In the genomic region with DNA sequence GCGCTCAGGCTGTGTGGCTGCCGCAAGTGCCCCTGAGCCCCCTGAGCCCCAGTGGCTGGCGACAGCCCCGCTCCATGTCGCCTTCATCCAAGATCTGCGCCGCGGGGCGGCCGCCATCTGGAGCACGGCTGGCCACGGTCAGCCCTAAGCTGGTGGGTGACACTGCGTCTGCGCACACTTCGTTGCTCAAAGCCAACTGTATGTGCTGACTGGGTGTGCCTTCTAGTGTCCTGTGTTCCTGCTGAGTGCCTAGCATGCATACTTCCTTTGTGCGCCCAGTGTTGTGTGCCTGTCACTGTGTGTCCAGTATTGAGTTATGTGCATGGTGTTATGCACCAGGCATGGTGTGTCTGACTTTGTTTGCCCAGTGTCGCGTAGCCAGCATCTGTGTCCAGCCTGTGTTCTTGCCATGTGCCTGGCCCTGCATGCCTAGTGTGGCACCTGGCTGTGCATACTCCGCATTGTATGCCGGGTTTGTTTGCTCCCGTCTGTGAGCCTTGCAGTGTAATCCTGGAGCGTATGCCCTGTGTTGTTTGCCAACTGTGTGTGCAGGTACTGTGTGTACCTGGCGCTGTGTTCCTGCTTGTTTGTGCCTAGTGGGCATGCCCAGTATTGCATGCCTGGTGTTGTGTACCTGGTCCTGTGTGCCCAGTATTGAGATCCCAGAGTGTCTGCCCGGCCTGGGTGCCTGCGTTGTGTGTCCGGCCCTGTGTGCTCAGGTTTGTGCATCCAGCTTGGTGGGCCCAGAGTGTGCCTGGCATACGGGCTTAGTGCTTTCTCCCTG, we compare ENCODE assay signal across 8 cellular contexts. TPM values are rescaled to one million over a fixed set of nuclear protein-coding genes. Genes with fewer than 3 reads are reported as not detected.
DNase-seq lines count a peak whose midpoint lies in the region; ATAC-seq and TF ChIP-seq lines count a peak whose summit lies in the region.

No MANE protein-coding gene starts in this region.

- DNase-seq in DMS114 treated with DMSO at 0.1 percent for 48 hours (lab: John Stamatoyannopoulos, UW; ENCODE audit: unreplicated experiment) (peak; percentile 41), NCI-H1105 (lab: John Stamatoyannopoulos, UW) (peak; percentile 16), brain microvascular endothelial cell (no peak), natural killer cell (no peak), iPS-NIHi11 (ENCODE audit: low spot score) (no peak)
- DNase-seq in activated CD8-positive, alpha-beta memory T cell treated with anti-CD3 and anti-CD28 coated beads for 24 hours, result no peak

- ATAC-seq in natural killer cell (peak in 1 of 3 donors; percentile 6), GM21717 (IDR thresholded peaks at IDR 0.05; ENCODE audit: unreplicated experiment) (no peak), GM21381 (IDR thresholded peaks at IDR 0.05; ENCODE audit: unreplicated experiment) (no peak)

- in situ Hi-C loops in brain microvascular endothelial cell (cut with HindIII; ENCODE audit: low pct_ligation_motif_present, low sequenced_read_pairs), result no loop called here

- no peaks in the 10 kb centered on the region for H3K9me3 Mint-ChIP-seq in natural killer cell

- peaks cover 24 to 36% of the 10 kb centered on the region in 2 donors for H3K27me3 Mint-ChIP-seq in natural killer cell (ENCODE audit: low read depth in 2 of 2)

- TF ChIP-seq CTCF in brain microvascular endothelial cell (IDR thresholded peaks at IDR 0.05; ENCODE audit: low read depth, low read length, missing control alignments), result peak; percentile 32
- no peak for TF ChIP-seq CTCF in natural killer cell (IDR thresholded peaks at IDR 0.05)

- peaks cover 10 to 11% of the 10 kb centered on the region in 2 donors for H3K4me1 Mint-ChIP-seq in natural killer cell

- no peaks in the 10 kb centered on the region for H3K27me3 ChIP-seq in brain microvascular endothelial cell (replicated peaks)

- H3K27ac ChIP-seq in brain microvascular endothelial cell, result no peak overlapping the region

- intact Hi-C loops in natural killer cell (cut with micrococcal nuclease), result no loop called here

- peak overlapping the region; percentile 22 for H3K4me3 ChIP-seq in brain microvascular endothelial cell (ENCODE audit: low read depth, low read length)

- H3K27ac Mint-ChIP-seq in natural killer cell, result no peak overlapping the region

- no peaks in the 10 kb centered on the region for H3K36me3 Mint-ChIP-seq in natural killer cell

- peak overlapping the region; percentile 22 for H3K4me3 Mint-ChIP-seq in natural killer cell

- no peaks in the 10 kb centered on the region for H3K36me3 ChIP-seq in brain microvascular endothelial cell (replicated peaks)

RNA-seq across cellular contexts. Expression of gene CHRNA7, which starts 54.7 kb away (rescaled TPM):
- 1 to 10 TPM; 3.1 to 5.4 (median 3.7) TPM for total RNA-seq in natural killer cell

Comparison
In these comparisons a context has a peak if more than half of its experiments do, and no peak if none do; other contexts are left out.
1. DNase-seq: peak in DMS114 treated with DMSO at 0.1 percent for 48 hours (single experiment) and NCI-H1105 (single experiment); none in brain microvascular endothelial cell (single experiment), natural killer cell (single experiment), activated CD8-positive, alpha-beta memory T cell treated with anti-CD3 and anti-CD28 coated beads for 24 hours (single experiment) and iPS-NIHi11 (single experiment).